Comparison of ENCODE assay signal across 1 cellular context in the genomic region with DNA sequence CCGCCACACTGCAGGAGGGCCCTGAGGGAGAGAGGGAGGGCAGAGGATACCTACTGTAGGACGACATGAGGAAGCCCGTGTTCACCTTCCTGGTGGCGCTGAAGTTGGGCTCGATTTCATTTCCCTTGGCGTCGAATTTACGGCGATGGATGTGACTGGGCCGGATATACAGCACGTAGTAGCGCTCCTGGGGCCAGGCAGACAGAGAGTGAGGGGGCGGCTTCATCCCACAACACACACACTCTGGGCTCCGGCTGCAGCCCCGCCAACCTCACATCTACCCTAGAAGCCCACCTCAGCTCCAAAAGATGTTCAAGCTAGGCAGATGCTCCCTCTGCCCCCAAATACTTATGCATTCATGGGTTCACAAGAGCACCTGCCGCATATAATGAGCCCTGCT.
TF ChIP-seq lines count a peak whose summit lies in the region.

No MANE protein-coding gene starts in this region.

TF ChIP-seq in H1, 55 proteins besides CTCF, POLR2A, EP300 and RAD21:
- TF ChIP-seq SIRT6 (IDR thresholded peaks at IDR 0.05; ENCODE audit: low read length) (no peak), EGR1 (IDR thresholded peaks at IDR 0.05; ENCODE audit: borderline replicate concordance, low read depth, low read length) (no peak), SP2 (IDR thresholded peaks at IDR 0.05; ENCODE audit: low read length) (no peak), RNF2 (IDR thresholded peaks at IDR 0.05; ENCODE audit: borderline replicate concordance, low read depth, low read length, missing control alignments, poor library complexity, severe bottlenecking) (no peak), CHD1 (IDR thresholded peaks at IDR 0.05; ENCODE audit: low read depth, low read length) (no peak), HDAC6 (IDR thresholded peaks at IDR 0.05; ENCODE audit: low read depth, low read length) (no peak), POU5F1 (IDR thresholded peaks at IDR 0.05; ENCODE audit: low read depth, low read length) (no peak), FOSL1 (IDR thresholded peaks at IDR 0.05; ENCODE audit: insufficient read depth, low read depth, low read length) (no peak)
- TF ChIP-seq, protein P1, sequence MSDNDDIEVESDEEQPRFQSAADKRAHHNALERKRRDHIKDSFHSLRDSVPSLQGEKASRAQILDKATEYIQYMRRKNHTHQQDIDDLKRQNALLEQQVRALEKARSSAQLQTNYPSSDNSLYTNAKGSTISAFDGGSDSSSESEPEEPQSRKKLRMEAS (IDR thresholded peaks at IDR 0.05): no peak
